ENCODE assay signal across 8 cellular contexts in the genomic region with DNA sequence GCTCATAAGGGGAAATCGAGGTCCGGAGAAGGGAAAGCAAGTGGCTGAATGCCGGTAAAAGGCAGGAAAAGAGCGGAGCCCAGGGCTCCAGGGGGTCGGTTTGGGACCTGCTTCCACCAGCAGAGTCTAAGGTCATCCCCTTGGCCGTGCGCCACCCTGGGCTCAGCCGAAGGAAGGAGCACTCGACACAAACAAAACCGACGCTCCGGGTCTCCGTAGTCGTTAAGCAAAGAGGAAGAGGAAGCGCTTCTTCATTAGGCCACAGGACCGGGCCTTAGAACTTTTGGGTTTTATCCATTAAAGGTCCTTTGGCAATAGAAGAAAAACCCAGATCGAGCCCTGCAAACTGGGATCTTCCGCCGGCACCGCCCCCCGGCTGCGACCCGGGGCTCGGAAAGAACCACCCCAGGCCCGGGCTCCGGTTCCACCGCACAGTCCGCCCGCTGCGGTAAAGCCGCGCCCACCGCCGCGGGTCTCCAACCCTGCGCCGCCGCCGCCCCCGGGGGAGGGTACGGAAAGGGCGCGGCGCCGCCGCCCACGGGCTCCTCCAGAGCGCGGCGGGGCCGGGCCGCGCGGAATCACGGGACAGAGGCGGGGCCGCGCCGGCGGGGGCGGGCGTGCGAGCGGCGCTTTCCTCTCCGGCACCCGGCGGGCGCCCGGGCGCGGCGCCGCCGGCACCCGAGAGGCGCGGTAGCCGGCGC. TPM values are rescaled to one million over a fixed set of nuclear protein-coding genes. Genes with fewer than 3 reads are reported as not detected.
DNase-seq lines count a peak whose midpoint lies in the region; ATAC-seq lines count a peak whose summit lies in the region.

A gene (plus strand): TSS at position 629 of the 701 bp plus-strand sequence. CDS start 189 bp downstream, outside the sequence.

- H3K4me1 Mint-ChIP-seq in IgD-negative memory B cell: peaks cover 12 to 23% (median 22%) of the 10 kb centered on the region in 3 donors
- H3K4me1 Mint-ChIP-seq in activated naive CD4-positive, alpha-beta T cell treated with anti-CD3 and anti-CD28 coated beads, Interleukin-2, amount 10 ng/mL, durations not matched to agents 7 days and 5 days: peaks cover 34% of the 10 kb centered on the region

- peaks cover 2% of the 10 kb centered on the region for H3K36me3 Mint-ChIP-seq in IgD-negative memory B cell
- peaks cover 17% of the 10 kb centered on the region for H3K36me3 Mint-ChIP-seq in activated naive CD4-positive, alpha-beta T cell treated with anti-CD3 and anti-CD28 coated beads, Interleukin-2, amount 10 ng/mL, durations not matched to agents 7 days and 5 days

- H3K4me3 Mint-ChIP-seq in IgD-negative memory B cell: peak within 1 kb of the TSS; percentile 97 to 99 (median 98)
- peak within 1 kb of the TSS; percentile 95 for H3K4me3 Mint-ChIP-seq in activated naive CD4-positive, alpha-beta T cell treated with anti-CD3 and anti-CD28 coated beads, Interleukin-2, amount 10 ng/mL, durations not matched to agents 7 days and 5 days

- CTCF ChIA-PET in activated naive CD4-positive, alpha-beta T cell treated with anti-CD3 and anti-CD28 coated beads, Interleukin-2, amount 10 ng/mL, durations not matched to agents 7 days and 5 days (lab: Charles Lee): interaction anchor here (0.5 to 2.7 kb wide), 15 partner anchors 12 to 361 kb away, joined by 3 to 20 read pairs (median 4); no protein-coding TSS in a partner anchor

- DNase-seq in DMS79 treated with DMSO at 0.1 percent for 48 hours (lab: John Stamatoyannopoulos, UW): peak; percentile 56
- DNase-seq in SK-N-DZ (ENCODE audit: low spot score): peak; percentile 61
- DNase-seq in activated naive CD4-positive, alpha-beta T cell treated with anti-CD3 and anti-CD28 coated beads, Interleukin-2, amount 10 ng/mL, durations not matched to agents 7 days and 5 days: peak; percentile 81
- peak; percentile 90 for DNase-seq in germinal center (ENCODE audit: low spot score)
- peak in 52 of 56 donors; percentile 13 to 86 (median 66) for DNase-seq in nucleus accumbens (lab: John Stamatoyannopoulos, UW)
- DNase-seq in substantia nigra (lab: John Stamatoyannopoulos, UW): peak in 46 of 49 donors; percentile 10 to 87 (median 68)

- H3K27me3 Mint-ChIP-seq in IgD-negative memory B cell: peaks cover 2% of the 10 kb centered on the region
- peaks cover 12% of the 10 kb centered on the region for H3K27me3 Mint-ChIP-seq in activated naive CD4-positive, alpha-beta T cell treated with anti-CD3 and anti-CD28 coated beads, Interleukin-2, amount 10 ng/mL, durations not matched to agents 7 days and 5 days

- H3K27ac Mint-ChIP-seq in IgD-negative memory B cell: peak within 1 kb of the TSS; percentile 89 to 99 (median 98)
- H3K27ac Mint-ChIP-seq in activated naive CD4-positive, alpha-beta T cell treated with anti-CD3 and anti-CD28 coated beads, Interleukin-2, amount 10 ng/mL, durations not matched to agents 7 days and 5 days: peak within 1 kb of the TSS; percentile 95

- ATAC-seq in GM21529 (IDR thresholded peaks at IDR 0.05; ENCODE audit: unreplicated experiment): peak; percentile 69

- H3K9me3 Mint-ChIP-seq in IgD-negative memory B cell: no peaks in the 10 kb centered on the region
- H3K9me3 Mint-ChIP-seq in activated naive CD4-positive, alpha-beta T cell treated with anti-CD3 and anti-CD28 coated beads, Interleukin-2, amount 10 ng/mL, durations not matched to agents 7 days and 5 days: no peaks in the 10 kb centered on the region

- H3K27ac ChIP-seq in substantia nigra (ENCODE audit: low read depth, low read length, poor library complexity, severe bottlenecking): peak within 1 kb of the TSS; percentile 87

RNA-seq across cellular contexts. Expression of the gene that starts here (rescaled TPM):
- 1.3 TPM for polyA plus RNA-seq in IgD-negative memory B cell
- 84.4 and 85.0 TPM in 2 replicates for polyA plus RNA-seq in SK-N-DZ (2014; cell fraction: cytosol; rRNA removed)
- polyA plus RNA-seq in SK-N-DZ (2014; cell fraction: nucleus; rRNA removed): 64.6 and 67.8 TPM in 2 replicates

Comparison
In these comparisons a context has a peak if more than half of its experiments do, and no peak if none do; other contexts are left out.
1. Peak in every context shown above with its lines: DNase-seq, ATAC-seq and H3K27ac ChIP-seq.